Comparison of ENCODE assay signal across 8 cellular contexts in genomic region chr19:19064098-19064722, GRCh38. TPM values are rescaled to one million over a fixed set of nuclear protein-coding genes. Genes with fewer than 3 reads are reported as not detected.
A peak's percentile ranks its signal among the peaks of the same experiment; 100 is the strongest.
DNase-seq lines count a peak whose midpoint lies in the region; ATAC-seq, FAIRE-seq and TF ChIP-seq lines count a peak whose summit lies in the region.

No MANE protein-coding gene starts in this region.

- H3K27me3 Mint-ChIP-seq in activated CD8-positive, alpha-beta T cell treated with anti-CD3 and anti-CD28 coated beads, Interleukin-2, amount 10 ng/mL, durations not matched to agents 7 days and 5 days (ENCODE audit: low read depth) = no peaks in the 10 kb centered on the region
- H3K27me3 Mint-ChIP-seq in glutamatergic neuron (ENCODE audit: unreplicated experiment) = peaks cover 11% of the 10 kb centered on the region

- H3K4me3 Mint-ChIP-seq in activated CD8-positive, alpha-beta T cell treated with anti-CD3 and anti-CD28 coated beads, Interleukin-2, amount 10 ng/mL, durations not matched to agents 7 days and 5 days = peak overlapping the region; percentile 79
- H3K4me3 Mint-ChIP-seq in glutamatergic neuron (ENCODE audit: unreplicated experiment) = peak overlapping the region; percentile 90

- H3K27ac Mint-ChIP-seq in activated CD8-positive, alpha-beta T cell treated with anti-CD3 and anti-CD28 coated beads, Interleukin-2, amount 10 ng/mL, durations not matched to agents 7 days and 5 days = peak overlapping the region; percentile 86
- peak overlapping the region; percentile 31 for H3K27ac Mint-ChIP-seq in glutamatergic neuron (ENCODE audit: unreplicated experiment)

- peaks cover 0 to 3% of the 10 kb centered on the region in 2 donors for H3K4me1 ChIP-seq in small intestine (ENCODE audit: control insufficient read depth in 2 of 2, insufficient read depth in 1 of 2, low read depth in 1 of 2, low read length in 1 of 2)

- WGBS in small intestine, 3 donors = 0 to 2% (median 2%) methylated on average over 17 to 29 of the region's 29 CpGs

- FAIRE-seq in small intestine (lab: Jason Lieb, UNC) = no peak

- no peaks in the 10 kb centered on the region for H3K27me3 ChIP-seq in small intestine (ENCODE audit: control insufficient read depth in 2 of 2, insufficient read depth in 2 of 2, low read length in 2 of 2)

- TF ChIP-seq CTCF in GM10248 (IDR thresholded peaks at IDR 0.05; ENCODE audit: control extremely low read depth, extremely low read depth, low read depth, missing control alignments) (peak; percentile 25), glutamatergic neuron (IDR thresholded peaks at IDR 0.05; ENCODE audit: partially characterized antibody, unreplicated experiment) (no peak)

- H3K36me3 Mint-ChIP-seq in activated CD8-positive, alpha-beta T cell treated with anti-CD3 and anti-CD28 coated beads, Interleukin-2, amount 10 ng/mL, durations not matched to agents 7 days and 5 days (ENCODE audit: low read depth) = peaks cover 7% of the 10 kb centered on the region
- no peaks in the 10 kb centered on the region for H3K36me3 Mint-ChIP-seq in glutamatergic neuron (ENCODE audit: unreplicated experiment)

- no peaks in the 10 kb centered on the region for H3K9me3 Mint-ChIP-seq in activated CD8-positive, alpha-beta T cell treated with anti-CD3 and anti-CD28 coated beads, Interleukin-2, amount 10 ng/mL, durations not matched to agents 7 days and 5 days (ENCODE audit: insufficient read depth)
- peaks cover 1% of the 10 kb centered on the region for H3K9me3 Mint-ChIP-seq in glutamatergic neuron (ENCODE audit: unreplicated experiment)

- ATAC-seq in HG03066 (IDR thresholded peaks at IDR 0.05; ENCODE audit: low read depth, unreplicated experiment) (peak; percentile 1), HG02610 (IDR thresholded peaks at IDR 0.05; ENCODE audit: unreplicated experiment) (no peak)
- ATAC-seq in activated CD8-positive, alpha-beta T cell treated with anti-CD3 and anti-CD28 coated beads, Interleukin-2, amount 10 ng/mL, durations not matched to agents 7 days and 5 days = no peak

- CTCF ChIA-PET in GM10248 (lab: Yijun Ruan, JAX) = interaction anchor here (1.0 to 3.4 kb wide), 5 partner anchors 11 to 110 kb away, joined by 3 to 23 read pairs (median 4); no protein-coding TSS in a partner anchor
- CTCF ChIA-PET in activated CD8-positive, alpha-beta T cell treated with anti-CD3 and anti-CD28 coated beads, Interleukin-2, amount 10 ng/mL, durations not matched to agents 7 days and 5 days (lab: Charles Lee) = interaction anchor here (0.6 to 1.6 kb wide), 7 partner anchors 10 to 556 kb away, joined by 3 to 7 read pairs (median 4); no protein-coding TSS in a partner anchor

- DNase-seq in GM10248 (ENCODE audit: extremely low spot score) (no peak), glutamatergic neuron (no peak), small intestine (no peak), NCI-H1048 (lab: John Stamatoyannopoulos, UW) (no peak)
- DNase-seq in activated CD8-positive, alpha-beta T cell treated with anti-CD3 and anti-CD28 coated beads, Interleukin-2, amount 10 ng/mL, durations not matched to agents 7 days and 5 days = no peak
- no peak for DNase-seq in activated CD8-positive, alpha-beta memory T cell treated with anti-CD3 and anti-CD28 coated beads, Interleukin-2, amount 50 U/mL, for 4 hours

- POLR2A ChIA-PET in GM10248 (lab: Yijun Ruan, JAX) = interaction anchor here (0.6 kb wide), 1 partner anchor 801 kb away, joined by 3 read pairs; the partner anchor contains the start of gene ZNF253
- POLR2A ChIA-PET in activated CD8-positive, alpha-beta T cell treated with anti-CD3 and anti-CD28 coated beads, Interleukin-2, amount 10 ng/mL, durations not matched to agents 7 days and 5 days (lab: Charles Lee) = interaction anchor here (0.6 to 1.0 kb wide), 2 partner anchors 97 to 257 kb away, joined by 3 to 4 read pairs; no protein-coding TSS in a partner anchor

- peaks cover 32% of the 10 kb centered on the region for H3K4me1 Mint-ChIP-seq in activated CD8-positive, alpha-beta T cell treated with anti-CD3 and anti-CD28 coated beads, Interleukin-2, amount 10 ng/mL, durations not matched to agents 7 days and 5 days (ENCODE audit: low read depth)
- H3K4me1 Mint-ChIP-seq in glutamatergic neuron (ENCODE audit: low read depth, unreplicated experiment) = peaks cover 13% of the 10 kb centered on the region

- no peaks in the 10 kb centered on the region for H3K36me3 ChIP-seq in small intestine (ENCODE audit: control insufficient read depth in 2 of 2, insufficient read depth in 2 of 2, low read length in 2 of 2)

- peak overlapping the region; percentile 37 to 89 for H3K4me3 ChIP-seq in small intestine (ENCODE audit: low read depth in 1 of 2, low read length in 2 of 2)

- H3K27ac ChIP-seq in small intestine (ENCODE audit: low read depth in 1 of 2, low read length in 1 of 2) = peak overlapping the region; percentile 13 to 56

- no peaks in the 10 kb centered on the region for H3K9me3 ChIP-seq in small intestine (ENCODE audit: control insufficient read depth, low read depth)

RNA-seq across cellular contexts. Expression of gene SLC25A42, which starts 0.4 kb away (rescaled TPM):
- 10 to 100 TPM; 20.1 to 20.2 TPM for total RNA-seq in activated CD8-positive, alpha-beta T cell treated with anti-CD3 and anti-CD28 coated beads, Interleukin-2, amount 10 ng/mL, durations not matched to agents 7 days and 5 days
- 14.2 TPM for total RNA-seq in glutamatergic neuron (ENCODE audit: unreplicated experiment)
- 1 to 10 TPM; 5.6 to 10.0 (median 8.7) TPM for polyA plus RNA-seq in small intestine

RNA-seq across cellular contexts. Expression of gene ARMC6, which starts 30.8 kb away (rescaled TPM):
- 10 to 100 TPM; 33.4 to 35.4 TPM for total RNA-seq in activated CD8-positive, alpha-beta T cell treated with anti-CD3 and anti-CD28 coated beads, Interleukin-2, amount 10 ng/mL, durations not matched to agents 7 days and 5 days
- total RNA-seq in glutamatergic neuron (ENCODE audit: unreplicated experiment) = 32.8 TPM
- 10 to 100 TPM; 17.4 to 25.1 (median 24.7) TPM for polyA plus RNA-seq in small intestine

RNA-seq across cellular contexts. Expression of gene SUGP2, which starts 30.9 kb away (rescaled TPM):
- total RNA-seq in activated CD8-positive, alpha-beta T cell treated with anti-CD3 and anti-CD28 coated beads, Interleukin-2, amount 10 ng/mL, durations not matched to agents 7 days and 5 days = 100 to 1,000 TPM; 123 to 124 TPM
- total RNA-seq in glutamatergic neuron (ENCODE audit: unreplicated experiment) = 201 TPM
- polyA plus RNA-seq in small intestine = 10 to 100 TPM; 23.0 to 38.2 (median 28.6) TPM
